Comparison of ENCODE assay signal across 9 cellular contexts in the genomic region with DNA sequence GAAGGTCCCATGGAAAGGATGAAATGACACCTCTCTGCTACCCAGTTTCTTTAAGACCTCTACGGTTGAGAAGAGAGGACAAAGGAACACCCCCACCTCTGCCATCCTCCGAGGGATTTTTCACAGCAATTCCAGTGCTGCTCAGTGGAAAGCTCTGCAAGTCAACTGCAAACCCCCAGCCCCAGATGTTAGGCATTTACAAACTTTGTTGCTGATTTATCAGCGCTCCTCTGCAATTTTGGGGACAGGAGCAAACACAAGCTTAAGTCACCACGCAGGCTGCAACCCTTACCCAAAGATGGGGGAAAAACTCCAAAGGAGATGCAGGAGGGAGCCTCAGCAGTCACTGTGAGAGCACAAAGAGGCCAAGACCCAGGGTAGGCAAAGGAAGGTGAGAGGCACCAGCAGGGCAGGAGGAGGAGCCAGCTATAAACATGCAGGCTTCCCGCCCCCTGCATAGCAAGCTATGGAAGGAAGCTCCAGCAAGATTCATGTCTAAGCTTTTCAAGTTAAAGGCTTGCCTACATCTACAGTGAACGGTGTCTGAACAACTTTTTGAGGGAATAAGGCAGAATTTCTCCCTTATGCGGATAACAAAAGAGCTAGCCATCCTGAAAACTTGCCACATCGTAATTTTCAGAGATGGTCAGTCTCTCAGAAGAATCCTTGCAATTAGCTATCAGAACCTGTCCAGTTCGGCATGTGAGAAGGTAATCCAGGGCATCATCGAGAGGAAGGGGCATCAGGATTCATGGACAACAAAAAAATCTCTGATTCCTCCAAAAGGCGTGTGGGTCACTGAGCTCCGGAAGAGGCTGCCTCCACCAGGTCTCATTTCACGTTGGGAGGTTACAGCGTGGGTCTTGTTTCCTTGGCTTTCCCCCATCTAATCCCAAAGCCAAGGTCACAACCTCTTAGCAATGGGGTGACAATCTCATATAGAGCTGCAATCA. TPM values are rescaled to one million over a fixed set of nuclear protein-coding genes. Genes with fewer than 3 reads are reported as not detected.
A peak's percentile ranks its signal among the peaks of the same experiment; 100 is the strongest.
DNase-seq lines count a peak whose midpoint lies in the region; ATAC-seq and TF ChIP-seq lines count a peak whose summit lies in the region.
"Had no signal": no experiment of that assay in that cellular context is flagged by ENCODE, and none has a peak within 500 bp of the region (broad histone marks: within the 10 kb centered on the region; RNA-seq: fewer than 3 reads in every experiment).

No MANE protein-coding gene starts in this region.

- BruUV-seq in Caco-2 (replicated peaks; lab: Mats Ljungman, UMichigan) (no TSS peak), PC-3 (replicated peaks; lab: Mats Ljungman, UMichigan) (no TSS peak)

- H3F3A ChIP-seq in PC-3 (ENCODE audit: low read length, unreplicated experiment): no peaks in the 10 kb centered on the region

- no peaks in the 10 kb centered on the region for H3K9me2 ChIP-seq in PC-3 (replicated peaks; ENCODE audit: low read length)

- TF ChIP-seq CTCF in Caco-2 (IDR thresholded peaks at IDR 0.05; ENCODE audit: insufficient read depth in 1 of 2, low read depth in 1 of 2, low read length in 1 of 2, severe bottlenecking in 1 of 2, unreplicated experiment in 1 of 2) (no peak), ovary (IDR thresholded peaks at IDR 0.05) (no peak), PC-3 (conservative IDR thresholded peaks at IDR 0.05; ENCODE audit: low read depth, low read length) (no peak)

- no peaks in the 10 kb centered on the region for H3K9me3 ChIP-seq in Caco-2
- H3K9me3 ChIP-seq in NT2/D1 (ENCODE audit: insufficient read depth, low read length): no peaks in the 10 kb centered on the region
- no peaks in the 10 kb centered on the region for H3K9me3 ChIP-seq in ovary
- H3K9me3 ChIP-seq in PC-3 (ENCODE audit: low read length): no peaks in the 10 kb centered on the region

- peaks cover 30% of the 10 kb centered on the region for H3K36me3 Mint-ChIP-seq in Caco-2 (ENCODE audit: insufficient read depth, unreplicated experiment)

- H3K9ac ChIP-seq in NT2/D1 (ENCODE audit: insufficient read length, low read depth): peak overlapping the region; percentile 52
- no peak overlapping the region for H3K9ac ChIP-seq in PC-3 (ENCODE audit: low read length)

- H3K36me3 ChIP-seq in Caco-2 (ENCODE audit: control insufficient read depth, insufficient read depth, low read length) (no peaks in the 10 kb centered on the region; the same call in 1 of the 2 replicates), NT2/D1 (ENCODE audit: insufficient read depth, insufficient read length, low read length) (no peaks in the 10 kb centered on the region), ovary (no peaks in the 10 kb centered on the region), PC-3 (ENCODE audit: low read depth, low read length) (no peaks in the 10 kb centered on the region)

- H3K79me2 ChIP-seq in PC-3 (ENCODE audit: low read length): peaks cover 88% of the 10 kb centered on the region

- H3K27ac ChIP-seq in ovary: peak overlapping the region in 1 of 2 donors; percentile 99
- H3K27ac ChIP-seq in PC-3 (ENCODE audit: low read length): no peak overlapping the region
- H3K27ac ChIP-seq: HL-60 had no signal

- CTCF ChIA-PET in Caco-2 (lab: Charles Lee): interaction anchor here (1.4 to 2.1 kb wide), 2 partner anchors 11 to 54 kb away, joined by 4 to 9 read pairs; no protein-coding TSS in a partner anchor
- CTCF ChIA-PET in PC-3 (lab: Charles Lee): no interaction called here

- H3K4me3 Mint-ChIP-seq in Caco-2 (ENCODE audit: unreplicated experiment): peak overlapping the region; percentile 76

- H3K4me3 ChIP-seq in Caco-2 (ENCODE audit: low read depth, low read length) (no peak overlapping the region), NT2/D1 (ENCODE audit: insufficient read length, low read depth) (peak overlapping the region; percentile 2), ovary (peak overlapping the region; percentile 85), PC-3 (ENCODE audit: low read length) (no peak overlapping the region)

- ATAC-seq in GM18861 (IDR thresholded peaks at IDR 0.05; ENCODE audit: unreplicated experiment) (no peak), HG03175 (IDR thresholded peaks at IDR 0.05; ENCODE audit: unreplicated experiment) (no peak), PC-3 (no peak)
- ATAC-seq in activated CD4-positive, CD25-positive, alpha-beta regulatory T cell treated with anti-CD3 and anti-CD28 coated beads, Interleukin-2, amount 50 U/mL, for 24 hours: no peak

- TF ChIP-seq POLR2A in ovary (IDR thresholded peaks at IDR 0.05): no peak

- POLR2A ChIA-PET in Caco-2 (lab: Charles Lee) (no interaction called here), PC-3 (lab: Charles Lee; ENCODE audit: unreplicated experiment) (no interaction called here)

- no peaks in the 10 kb centered on the region for H3K27me3 ChIP-seq in Caco-2 (replicated peaks; ENCODE audit: control insufficient read depth, insufficient read depth, low read length)
- H3K27me3 ChIP-seq in NT2/D1 (ENCODE audit: insufficient read depth, insufficient read length): no peaks in the 10 kb centered on the region
- H3K27me3 ChIP-seq in ovary: no peaks in the 10 kb centered on the region
- H3K27me3 ChIP-seq in PC-3 (ENCODE audit: low read length): no peaks in the 10 kb centered on the region

- peaks cover 37% of the 10 kb centered on the region for H3K4me1 Mint-ChIP-seq in Caco-2 (ENCODE audit: low read depth, unreplicated experiment)

- H3K4me2 ChIP-seq in PC-3 (ENCODE audit: low read length): no peak overlapping the region

- H3K27me3 Mint-ChIP-seq in Caco-2 (ENCODE audit: insufficient read depth, unreplicated experiment): no peaks in the 10 kb centered on the region

- H3K9me3 Mint-ChIP-seq in Caco-2 (ENCODE audit: unreplicated experiment): no peaks in the 10 kb centered on the region

- peaks cover 46% of the 10 kb centered on the region for H4K20me1 ChIP-seq in PC-3 (ENCODE audit: low read length)

- no peak overlapping the region for H3K27ac Mint-ChIP-seq in Caco-2 (ENCODE audit: unreplicated experiment)

- intact Hi-C loops in Caco-2 (cut with micrococcal nuclease; ENCODE audit: unreplicated experiment): loop anchor here (1.0 kb wide), 1 partner anchor 11 kb away; no protein-coding TSS in a partner anchor
- intact Hi-C loops in ovary (cut with DNase I): loop anchor here in 1 of 4 donors (5.0 kb wide), 1 partner anchor 55 kb away; no protein-coding TSS in a partner anchor
- intact Hi-C loops in PC-3 (cut with micrococcal nuclease): no loop called here

- H3K4me1 ChIP-seq in Caco-2 (peaks cover 45% of the 10 kb centered on the region), NT2/D1 (ENCODE audit: insufficient read depth, insufficient read length) (peaks cover 40% of the 10 kb centered on the region), ovary (ENCODE audit: insufficient read depth) (peaks cover 27% of the 10 kb centered on the region), PC-3 (ENCODE audit: insufficient read depth, low read length) (peaks cover 16% of the 10 kb centered on the region; the same call in 1 of the 2 replicates)

- 13 to 19% (median 17%) methylated on average over 14 of the region's 14 CpGs for WGBS in ovary, 3 donors

- peak in 1 of 2 experiments; percentile 41 for DNase-seq in Caco-2
- no peak for DNase-seq in NT2/D1 (ENCODE audit: low read depth, low spot score)
- peak; percentile 74 for DNase-seq in ecto neural progenitor cell (ENCODE audit: low spot score)
- DNase-seq in ovary: no peak
- no peak for DNase-seq in PC-3

- H2AFZ ChIP-seq in PC-3 (ENCODE audit: low read length): no peak overlapping the region

- no peak for TF ChIP-seq EP300 in ovary (IDR thresholded peaks at IDR 0.05)

RNA-seq across cellular contexts. Expression of gene CTDSP2, which starts 3.9 kb away (rescaled TPM):
- total RNA-seq in Caco-2 (2022) (103 and 117 TPM in 2 replicates), ovary (100 to 1,000 TPM in 6 of 7 donors, 10 to 100 TPM in 1; 73.1 to 212 (median 189) TPM), PC-3 (2014; rRNA removed) (37.4 and 39.4 TPM in 2 replicates)
- 100 to 1,000 TPM in 1 of 2 donors, 10 to 100 TPM in 1; 94.8 to 165 TPM for polyA plus RNA-seq in ovary

RNA-seq across cellular contexts. Expression of gene AVIL, which starts 24.1 kb away (rescaled TPM):
- 0.84 and 2.3 TPM in 2 replicates for total RNA-seq in Caco-2 (2022)
- 1 to 10 TPM; 1.4 to 5.3 (median 4.7) TPM for total RNA-seq in ovary
- 1 to 10 TPM; 2.9 to 8.1 TPM for polyA plus RNA-seq in ovary
- 2.3 TPM in 1 of 2 replicates, not detected in the other for total RNA-seq in PC-3 (2014; rRNA removed)

Comparison
In these comparisons a context has a peak if more than half of its experiments do, and no peak if none do; other contexts are left out.
1. H3K4me3 ChIP-seq: peak in NT2/D1 (single experiment) and ovary (single experiment); none in Caco-2 (single experiment) and PC-3 (single experiment).